In the genomic region with DNA sequence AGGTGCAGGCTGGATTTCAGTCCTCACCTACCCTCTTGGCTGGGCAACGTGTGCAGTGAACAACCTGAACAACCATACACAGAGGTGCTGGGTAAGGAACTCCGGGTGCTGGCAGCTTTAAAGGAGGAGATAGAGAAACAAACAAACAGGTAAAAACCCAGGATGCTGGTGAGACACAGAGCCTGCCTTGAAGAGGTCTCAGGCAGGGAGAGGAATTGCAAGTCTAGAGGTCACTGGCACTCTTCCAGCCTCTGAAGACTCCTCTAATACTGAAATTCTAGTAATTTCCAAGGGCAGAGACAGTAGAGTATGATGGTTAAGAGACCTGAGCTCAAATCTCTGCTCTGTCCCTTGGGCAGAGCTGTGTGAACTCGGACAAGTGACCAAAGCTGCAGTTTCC, we compare ENCODE assay signal across 16 cellular contexts.
DNase-seq lines count a peak whose midpoint lies in the region; ATAC-seq and TF ChIP-seq lines count a peak whose summit lies in the region.
"Had no signal": no experiment of that assay in that cellular context is flagged by ENCODE, and none has a peak within 500 bp of the region (broad histone marks: within the 10 kb centered on the region; RNA-seq: fewer than 3 reads in every experiment).

No MANE protein-coding gene starts in this region.

- no peak overlapping the region for H4K91ac ChIP-seq in mesenchymal stem cell (ENCODE audit: low read length)

- no peak overlapping the region for H4K8ac ChIP-seq in mesenchymal stem cell (ENCODE audit: low read length)

- H3K23ac ChIP-seq in mesenchymal stem cell (ENCODE audit: low read length in 2 of 2), result no peak overlapping the region

- H2BK120ac ChIP-seq in mesenchymal stem cell (ENCODE audit: low read depth, low read length), result no peak overlapping the region

- H3K36me3 ChIP-seq in endodermal cell (ENCODE audit: control insufficient read depth, insufficient read depth, low read length) (no peaks in the 10 kb centered on the region), mesenchymal stem cell (ENCODE audit: control insufficient read depth in 1 of 2, insufficient read depth in 2 of 2, low read depth in 1 of 2, low read length in 2 of 2) (peaks cover 0 to 25% of the 10 kb centered on the region in 2 experiments)
- H3K36me3 ChIP-seq: adrenal gland had no signal

- no peak overlapping the region for H2AFZ ChIP-seq in mesenchymal stem cell (ENCODE audit: low read depth, low read length)

- H2BK5ac ChIP-seq in mesenchymal stem cell (ENCODE audit: low read depth, low read length, poor library complexity, severe bottlenecking), result no peak overlapping the region

- H3K79me1 ChIP-seq in mesenchymal stem cell (replicated peaks; ENCODE audit: low read length, poor library complexity, severe bottlenecking), result no peaks in the 10 kb centered on the region

- no peaks in the 10 kb centered on the region for H3K9me3 ChIP-seq in endodermal cell (ENCODE audit: control insufficient read depth, low read length)
- no peaks in the 10 kb centered on the region for H3K9me3 ChIP-seq in mesenchymal stem cell (ENCODE audit: control insufficient read depth, low read length)
- H3K9me3 ChIP-seq: adrenal gland had no signal

- H3K27ac ChIP-seq in endodermal cell (ENCODE audit: low read depth, low read length) (no peak overlapping the region), mesenchymal stem cell (ENCODE audit: low read length, poor library complexity, severe bottlenecking) (peak overlapping the region; percentile 64)
- H3K27ac ChIP-seq: adrenal gland had no signal

- no peak overlapping the region for H3K4me3 Mint-ChIP-seq in endodermal cell
- H3K4me3 Mint-ChIP-seq: activated B cell treated with CpG ODN at 0.5 μM for 24 hours; naive thymus-derived CD8-positive, alpha-beta T cell had no signal

- H3K27me3 Mint-ChIP-seq in endodermal cell (ENCODE audit: insufficient read depth), result peaks cover 6% of the 10 kb centered on the region
- H3K27me3 Mint-ChIP-seq: activated B cell treated with CpG ODN at 0.5 μM for 24 hours had no signal

- no peak overlapping the region for H2BK12ac ChIP-seq in mesenchymal stem cell (ENCODE audit: low read length in 2 of 2)

- H3K9ac ChIP-seq in endodermal cell (ENCODE audit: extremely low read depth, low read length, poor library complexity, severe bottlenecking) (no peak overlapping the region), mesenchymal stem cell (ENCODE audit: low read length) (no peak overlapping the region)

- WGBS in endodermal cell (ENCODE audit: insufficient coverage in 1 of 2, insufficient read length in 1 of 2), 2 experiments, result 79 to 83% methylated on average over 2 to 3 of the region's 3 CpGs
- 69% methylated on average over 2 of the region's 3 CpGs for WGBS in mesenchymal stem cell

- peak; percentile 33 for DNase-seq in ELR (ENCODE audit: low read depth)
- peak; percentile 5 for DNase-seq in LHCN-M2 (ENCODE audit: low read depth)
- no peak for DNase-seq in endodermal cell
- peak; percentile 2 for DNase-seq in mesenchymal stem cell
- no peak for DNase-seq in retina
- no peak for DNase-seq in activated T-cell treated with anti-CD3 and anti-CD28 coated beads, Interleukin-2, amount 50 U/mL, for 1 hour
- DNase-seq: activated B cell treated with CpG ODN at 0.5 μM for 24 hours; activated effector memory CD4-positive, alpha-beta T cell treated with anti-CD3 and anti-CD28 coated beads, Interleukin-2, amount 50 U/mL, for 16 hours; adrenal gland; HCEC 1CT; Karpas-422; naive thymus-derived CD8-positive, alpha-beta T cell; Right ventricle myocardium superior had no signal

- H3K4ac ChIP-seq in mesenchymal stem cell (ENCODE audit: low read depth in 1 of 2, low read length in 2 of 2), result no peak overlapping the region

- ATAC-seq in GM19023 (IDR thresholded peaks at IDR 0.05; ENCODE audit: unreplicated experiment) (no peak), GM21447 (IDR thresholded peaks at IDR 0.05; ENCODE audit: unreplicated experiment) (no peak)
- ATAC-seq: naive thymus-derived CD8-positive, alpha-beta T cell had no signal

- H3K4me1 ChIP-seq in endodermal cell (ENCODE audit: control insufficient read depth, insufficient read depth, low read length) (no peaks in the 10 kb centered on the region), mesenchymal stem cell (ENCODE audit: control insufficient read depth, insufficient read depth, low read depth, low read length) (peaks cover 37% of the 10 kb centered on the region)
- H3K4me1 ChIP-seq: adrenal gland had no signal

- H3K36me3 Mint-ChIP-seq in endodermal cell (ENCODE audit: low read depth), result peaks cover 6% of the 10 kb centered on the region

- H3K14ac ChIP-seq in mesenchymal stem cell (ENCODE audit: low read length in 2 of 2), result no peak overlapping the region

- H3K18ac ChIP-seq in mesenchymal stem cell (ENCODE audit: low read depth in 1 of 2, low read length in 2 of 2), result no peak overlapping the region

- H2AK5ac ChIP-seq in mesenchymal stem cell (ENCODE audit: low read length, severe bottlenecking), result peak overlapping the region; percentile 82

- no peak overlapping the region for H3K4me3 ChIP-seq in endodermal cell (ENCODE audit: low read length)
- no peak overlapping the region for H3K4me3 ChIP-seq in mesenchymal stem cell (ENCODE audit: insufficient read depth in 1 of 2, low read depth in 1 of 2, low read length in 2 of 2)
- H3K4me3 ChIP-seq: adrenal gland, lung had no signal

- H3K9me3 Mint-ChIP-seq in endodermal cell, result no peaks in the 10 kb centered on the region
- H3K9me3 Mint-ChIP-seq: activated B cell treated with CpG ODN at 0.5 μM for 24 hours; naive thymus-derived CD8-positive, alpha-beta T cell had no signal

- H3K27ac Mint-ChIP-seq in endodermal cell, result no peak overlapping the region
- H3K27ac Mint-ChIP-seq: activated B cell treated with CpG ODN at 0.5 μM for 24 hours had no signal

- peaks cover 33% of the 10 kb centered on the region for H3K4me1 Mint-ChIP-seq in endodermal cell
- H3K4me1 Mint-ChIP-seq: activated B cell treated with CpG ODN at 0.5 μM for 24 hours had no signal

- H3K27me3 ChIP-seq in endodermal cell (ENCODE audit: control insufficient read depth, insufficient read depth, low read length, poor library complexity, severe bottlenecking) (peaks cover 14% of the 10 kb centered on the region), mesenchymal stem cell (ENCODE audit: control insufficient read depth in 1 of 2, insufficient read depth in 1 of 2, low read length in 2 of 2) (peaks cover 4 to 11% of the 10 kb centered on the region in 2 experiments)
- H3K27me3 ChIP-seq: adrenal gland had no signal

- H2BK15ac ChIP-seq in mesenchymal stem cell (ENCODE audit: low read depth, poor library complexity, severe bottlenecking), result no peak overlapping the region

- H3K4me2 ChIP-seq in mesenchymal stem cell (ENCODE audit: low read length, poor library complexity, severe bottlenecking), result no peak overlapping the region

- TF ChIP-seq CTCF in endodermal cell (conservative IDR thresholded peaks at IDR 0.05), result peak; percentile 56

Comparison
In these comparisons a context has a peak if more than half of its experiments do, and no peak if none do; other contexts are left out.
1. DNase-seq: peak in ELR (single experiment), LHCN-M2 (single experiment) and mesenchymal stem cell (single experiment); none in endodermal cell (single experiment), retina (single experiment) and activated T-cell treated with anti-CD3 and anti-CD28 coated beads, Interleukin-2, amount 50 U/mL, for 1 hour (single experiment).